ENCODE assay signal across 7 cellular contexts in genomic region chr11:57458410-57459111, GRCh38. TPM values are rescaled to one million over a fixed set of nuclear protein-coding genes. Genes with fewer than 3 reads are reported as not detected.
A peak's percentile ranks its signal among the peaks of the same experiment; 100 is the strongest.
DNase-seq lines count a peak whose midpoint lies in the region; ATAC-seq and TF ChIP-seq lines count a peak whose summit lies in the region.

No MANE protein-coding gene starts in this region.

- no peaks in the 10 kb centered on the region for H4K20me1 ChIP-seq in Loucy (ENCODE audit: insufficient read depth, low read length, poor library complexity, severe bottlenecking)

- H3K27ac ChIP-seq in esophagus (ENCODE audit: low read depth in 2 of 2, low read length in 1 of 2) (no peak overlapping the region), transverse colon (no peak overlapping the region)

- H3K36me3 ChIP-seq in Loucy (ENCODE audit: insufficient read depth, low read length) (no peaks in the 10 kb centered on the region), esophagus (ENCODE audit: control insufficient read depth in 2 of 2, insufficient read depth in 2 of 2, low read length in 1 of 2) (no peaks in the 10 kb centered on the region), transverse colon (no peaks in the 10 kb centered on the region)

- DNase-seq in GM10248 (ENCODE audit: extremely low spot score) (peak; percentile 69), natural killer cell (peak; percentile 55), transverse colon (peak; percentile 56)
- peak; percentile 53 to 62 for DNase-seq in activated CD4-positive, alpha-beta T cell treated with anti-CD3 and anti-CD28 coated beads, Interleukin-2, amount 50 U/mL, for 48 hours

- no peaks in the 10 kb centered on the region for H3K36me3 Mint-ChIP-seq in natural killer cell

- H3K4me2 ChIP-seq in Loucy (ENCODE audit: low read depth, low read length, poor library complexity, severe bottlenecking), result peak overlapping the region; percentile 83

- peak overlapping the region; percentile 53 for H3K9ac ChIP-seq in Loucy (ENCODE audit: low read depth, low read length, poor library complexity, severe bottlenecking)

- intact Hi-C loops in natural killer cell (cut with micrococcal nuclease), result no loop called here
- intact Hi-C loops in transverse colon (cut with DNase I; ENCODE audit: low total_unique reads), result no loop called here

- peaks cover 28 to 34% of the 10 kb centered on the region in 2 donors for H3K27me3 Mint-ChIP-seq in natural killer cell (ENCODE audit: low read depth in 2 of 2)

- peak overlapping the region; percentile 12 to 77 for H3K27ac Mint-ChIP-seq in natural killer cell

- TF ChIP-seq POLR2A in transverse colon (IDR thresholded peaks at IDR 0.05), result no peak

- H3K4me1 Mint-ChIP-seq in natural killer cell, result peaks cover 35 to 52% of the 10 kb centered on the region in 2 donors

- POLR2A ChIA-PET in GM10248 (lab: Yijun Ruan, JAX), result interaction anchor here (0.6 kb wide), 1 partner anchor 185 kb away, joined by 5 read pairs; no protein-coding TSS in a partner anchor

- H3K9me2 ChIP-seq in Loucy (replicated peaks; ENCODE audit: low read depth, low read length), result no peaks in the 10 kb centered on the region

- 1% methylated on average over 38 to 41 of the region's 41 CpGs for WGBS in esophagus, 2 donors
- 0 to 1% methylated on average over 5 to 36 of the region's 41 CpGs for WGBS in transverse colon (ENCODE audit: low coverage in 1 of 2), 2 donors

- H3K27me3 ChIP-seq in Loucy (ENCODE audit: insufficient read depth, low read length, poor library complexity, severe bottlenecking), result no peaks in the 10 kb centered on the region
- peaks cover 0 to 7% of the 10 kb centered on the region in 2 donors for H3K27me3 ChIP-seq in esophagus (ENCODE audit: control insufficient read depth in 1 of 2, insufficient read depth in 2 of 2, low read length in 2 of 2)
- H3K27me3 ChIP-seq in transverse colon, result peaks cover 52% of the 10 kb centered on the region

- in situ Hi-C loops in transverse colon (cut with MboI; ENCODE audit: low pct_ligation_motif_present in 1 of 4, low pct_unique_long_range_greater_than_20kb in 1 of 4, low sequenced_read_pairs in 3 of 4), result loop anchor here in 2 of 4 donors (10.0 to 25.0 kb wide), 3 partner anchors 66 to 1054 kb away; partner anchors contain the start of genes YPEL4 (in 2 of the 2) and OR5B21 (in 1 of the 2)

- peak overlapping the region; percentile 98 for H2AFZ ChIP-seq in Loucy (ENCODE audit: low read length)

- ATAC-seq in natural killer cell, result peak; percentile 27 to 38 (median 37)
- ATAC-seq in GM19467 (IDR thresholded peaks at IDR 0.05; ENCODE audit: unreplicated experiment), result no peak

- H3K4me1 ChIP-seq in Loucy (ENCODE audit: insufficient read depth, low read length, poor library complexity, severe bottlenecking) (peaks cover 44% of the 10 kb centered on the region), esophagus (ENCODE audit: control insufficient read depth in 2 of 2, insufficient read depth in 2 of 2, low read length in 1 of 2) (peaks cover 15 to 20% of the 10 kb centered on the region in 2 donors), transverse colon (peaks cover 27 to 42% (median 36%) of the 10 kb centered on the region in 4 donors)

- CTCF ChIA-PET in GM10248 (lab: Yijun Ruan, JAX), result interaction anchor here (0.6 to 10.4 kb wide), 52 partner anchors 7 to 1109 kb away, joined by 3 to 200 read pairs (median 6); partner anchors contain the start of genes P2RX3, SLC43A1, SLC43A3 and TIMM10

- no peak for TF ChIP-seq EP300 in transverse colon (IDR thresholded peaks at IDR 0.05; ENCODE audit: low read depth)

- H3F3A ChIP-seq in Loucy (ENCODE audit: low read depth), result no peaks in the 10 kb centered on the region

- H3K4me3 ChIP-seq in Loucy (ENCODE audit: low read length, poor library complexity, severe bottlenecking) (peak overlapping the region; percentile 80), esophagus (ENCODE audit: low read depth in 1 of 2, low read length in 2 of 2) (peak overlapping the region; percentile 2 to 42), transverse colon (peak overlapping the region in 3 of 4 donors; percentile 14 to 51 (median 30))

- H3K9me3 ChIP-seq in Loucy (ENCODE audit: insufficient read depth, low read depth, low read length) (no peaks in the 10 kb centered on the region), esophagus (ENCODE audit: control insufficient read depth in 2 of 2, insufficient read depth in 1 of 2, low read depth in 1 of 2, low read length in 1 of 2) (no peaks in the 10 kb centered on the region), transverse colon (no peaks in the 10 kb centered on the region)

- peak overlapping the region; percentile 92 for H3K4me3 Mint-ChIP-seq in natural killer cell

- TF ChIP-seq CTCF in GM10248 (IDR thresholded peaks at IDR 0.05; ENCODE audit: control extremely low read depth, extremely low read depth, low read depth, missing control alignments), result peak; percentile 83
- TF ChIP-seq CTCF in Loucy (conservative IDR thresholded peaks at IDR 0.05; ENCODE audit: low read length), result peak; percentile 97
- TF ChIP-seq CTCF in natural killer cell (IDR thresholded peaks at IDR 0.05), result peak; percentile 85
- peak; percentile 80 to 87 (median 82) for TF ChIP-seq CTCF in transverse colon (IDR thresholded peaks at IDR 0.05)

- no peaks in the 10 kb centered on the region for H3K9me3 Mint-ChIP-seq in natural killer cell

- H3K79me2 ChIP-seq in Loucy (ENCODE audit: insufficient read depth, low read length), result no peaks in the 10 kb centered on the region

RNA-seq across cellular contexts. Expression of gene RTN4RL2, which starts 1.8 kb away (rescaled TPM):
- polyA plus RNA-seq in esophagus, result under 1 TPM; 0.20 to 0.49 TPM
- total RNA-seq in natural killer cell (under 1 TPM; 0.38 to 0.61 (median 0.48) TPM), transverse colon (under 1 TPM in 1 of 4 donors, not detected in 3; 0.48 TPM)

RNA-seq across cellular contexts. Expression of gene SLC43A3, which starts 31.6 kb away (rescaled TPM):
- 10 to 100 TPM; 24.0 to 28.9 TPM for polyA plus RNA-seq in esophagus
- 10 to 100 TPM; 17.0 to 22.2 (median 20.7) TPM for total RNA-seq in natural killer cell
- 10 to 100 TPM in 3 of 4 donors, 1 to 10 TPM in 1; 6.0 to 35.9 (median 19.4) TPM for total RNA-seq in transverse colon

RNA-seq across cellular contexts. Expression of gene SLC43A1, which starts 56.9 kb away (rescaled TPM):
- 1 to 10 TPM; 2.5 to 3.7 TPM for polyA plus RNA-seq in esophagus
- total RNA-seq in natural killer cell, result 10 to 100 TPM; 11.3 to 20.6 (median 13.9) TPM
- total RNA-seq in transverse colon, result 10 to 100 TPM in 3 of 4 donors, 1 to 10 TPM in 1; 7.5 to 30.4 (median 15.2) TPM

Comparison
In these comparisons a context has a peak if more than half of its experiments do, and no peak if none do; other contexts are left out.
1. H3K4me3 ChIP-seq: peak in every context shown above with its lines; median percentile 80 in Loucy; 30 in transverse colon; 22 in esophagus.